1 cellular context compared by ENCODE assay signal in genomic region chr11:126378763-126379162, GRCh38.
TF ChIP-seq lines count a peak whose summit lies in the region.

No MANE protein-coding gene starts in this region.

TF ChIP-seq in K562, 482 proteins besides CTCF, POLR2A, EP300 and RAD21 (continued from another document):
- TF ChIP-seq AFF1 (IDR thresholded peaks at IDR 0.05; ENCODE audit: low read depth in 1 of 2, partially characterized antibody in 2 of 2) (no peak), BCLAF1 (IDR thresholded peaks at IDR 0.05; ENCODE audit: borderline replicate concordance in 1 of 2, control insufficient read depth in 1 of 2, low read depth in 2 of 2, low read length in 1 of 2) (no peak), ZBTB11 (CRISPR knock-in tag; IDR thresholded peaks at IDR 0.05) (no peak), ZNF41 (CRISPR knock-in tag; conservative IDR thresholded peaks at IDR 0.05) (no peak), KDM1A (IDR thresholded peaks at IDR 0.05) (peak; percentile 81 to 88), CBFA2T3 (IDR thresholded peaks at IDR 0.05) (peak; percentile 57), TEAD4 (IDR thresholded peaks at IDR 0.05; ENCODE audit: low read length) (0 out of 2 replicates have a peak, but pooled peaks have one; percentile 32), TEAD4 (CRISPR knock-in tag; IDR thresholded peaks at IDR 0.05; ENCODE audit: borderline replicate concordance) (no peak), NFIC (IDR thresholded peaks at IDR 0.05) (peak; percentile 78), TAL1 (IDR thresholded peaks at IDR 0.05) (0 out of 2 replicates have a peak, but pooled peaks have one; percentile 8), RCOR1 (IDR thresholded peaks at IDR 0.05; ENCODE audit: borderline replicate concordance in 1 of 2, low read depth in 2 of 2, low read length in 2 of 2) (peak in 1 of 2 experiments; percentile 62; a peak in 1 of 4 replicates), ZNF124 (CRISPR knock-in tag; IDR thresholded peaks at IDR 0.05) (no peak), HNRNPH1 (optimal IDR thresholded peaks at IDR 0.05; ENCODE audit: low read depth, low read length) (no peak), XRCC5 (IDR thresholded peaks at IDR 0.05; ENCODE audit: low read depth, low read length) (no peak)
TF ChIP-seq in K562: peak in this region for 6.
